ENCODE assay signal across 21 cellular contexts in the genomic region with DNA sequence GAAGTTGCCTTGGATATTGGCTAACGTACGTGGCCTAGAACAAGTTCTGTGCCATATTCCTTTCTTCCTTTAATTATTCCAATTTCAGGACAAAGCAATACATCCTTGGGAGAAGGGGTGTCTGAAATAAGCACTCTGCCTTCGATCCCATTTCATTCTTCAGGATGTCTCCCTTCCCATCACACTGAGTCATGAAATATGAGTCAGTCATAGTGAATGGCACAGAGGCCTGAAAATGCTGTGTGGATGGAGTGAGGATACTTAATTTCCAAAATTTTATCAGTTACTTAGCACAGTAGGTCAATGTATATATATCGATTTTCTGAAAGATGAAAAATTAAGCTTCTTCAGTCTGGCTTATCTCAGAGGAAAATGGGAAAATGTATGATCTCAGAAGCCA. TPM values are rescaled to one million over a fixed set of nuclear protein-coding genes. Genes with fewer than 3 reads are reported as not detected.
A peak's percentile ranks its signal among the peaks of the same experiment; 100 is the strongest.
DNase-seq lines count a peak whose midpoint lies in the region; ATAC-seq, FAIRE-seq and TF ChIP-seq lines count a peak whose summit lies in the region.
"Had no signal": no experiment of that assay in that cellular context is flagged by ENCODE, and none has a peak within 500 bp of the region (broad histone marks: within the 10 kb centered on the region; RNA-seq: fewer than 3 reads in every experiment).

No MANE protein-coding gene starts in this region.

- H2AK5ac ChIP-seq in mesendoderm (ENCODE audit: low read length), result no peak overlapping the region

- peaks cover 0 to 4% (median 0%) of the 10 kb centered on the region in 11 donors for H3K9me3 Mint-ChIP-seq in naive thymus-derived CD4-positive, alpha-beta T cell
- H3K9me3 Mint-ChIP-seq: GM23338 had no signal

- intact Hi-C loops in naive thymus-derived CD4-positive, alpha-beta T cell (cut with micrococcal nuclease), result no loop called here
- intact Hi-C loops in mucosa of descending colon (cut with DNase I, micrococcal nuclease), result no loop called here

- H3K56ac ChIP-seq in mesendoderm (ENCODE audit: low read length), result no peak overlapping the region

- CTCF ChIA-PET in A549 (lab: Yijun Ruan, JAX), result no interaction called here
- CTCF ChIA-PET in naive thymus-derived CD4-positive, alpha-beta T cell (lab: Charles Lee), result no interaction called here

- POLR2A ChIA-PET in A549 (lab: Yijun Ruan, JAX), result no interaction called here
- POLR2A ChIA-PET in naive thymus-derived CD4-positive, alpha-beta T cell (lab: Charles Lee), result no interaction called here

- no peaks in the 10 kb centered on the region for H3K9me3 ChIP-seq in A549
- H3K9me3 ChIP-seq in naive thymus-derived CD4-positive, alpha-beta T cell (ENCODE audit: control insufficient read depth in 2 of 3, low read length in 3 of 3), result no peaks in the 10 kb centered on the region
- no peaks in the 10 kb centered on the region for H3K9me3 ChIP-seq in mucosa of descending colon

- TF ChIP-seq RAD21 in A549 (conservative IDR thresholded peaks at IDR 0.05 in 1 of 2, IDR thresholded peaks at IDR 0.05 in 1 of 2), result no peak

- H3K79me2 ChIP-seq in mesendoderm (ENCODE audit: control insufficient read depth, insufficient read depth, low read length), result no peaks in the 10 kb centered on the region

- DNase-seq in A549 (ENCODE audit: low read depth in 1 of 2, low spot score in 1 of 2), result no peak
- DNase-seq in HCEC 1CT, result peak; percentile 42
- DNase-seq in RKO (ENCODE audit: low spot score), result peak; percentile 25
- peak; percentile 29 for DNase-seq in fibroblast of mammary gland (ENCODE audit: low read depth)
- DNase-seq in naive thymus-derived CD4-positive, alpha-beta T cell, result no peak
- no peak for DNase-seq in mesendoderm
- DNase-seq in mucosa of descending colon, result no peak
- DNase-seq: Calu3; CD4-positive, CD25-positive, alpha-beta regulatory T cell; DMS79; NCI-H1092; NCI-H1694; NCI-H2107; NCI-H69; NK-92 treated with Interleukin-12 subunit alpha and Interleukin-12 subunit beta, amount 100 ng/mL, for 24 hours; PC-9; SHP77 had no signal

- no peak overlapping the region for H3K9ac ChIP-seq in mesendoderm (ENCODE audit: low read length)

- H3K4me2 ChIP-seq in A549 (no peak overlapping the region), mesendoderm (ENCODE audit: low read length) (no peak overlapping the region)
- H3K4me2 ChIP-seq: GM23338, PC-9 had no signal

- H3K36me3 Mint-ChIP-seq in naive thymus-derived CD4-positive, alpha-beta T cell, result no peaks in the 10 kb centered on the region
- H3K36me3 Mint-ChIP-seq: CD4-positive, CD25-positive, alpha-beta regulatory T cell; IgD-negative memory B cell had no signal

- H3K4me1 ChIP-seq in A549, result no peaks in the 10 kb centered on the region
- H3K4me1 ChIP-seq in naive thymus-derived CD4-positive, alpha-beta T cell (ENCODE audit: control insufficient read depth in 2 of 2, insufficient read depth in 2 of 2, low read length in 2 of 2), result no peaks in the 10 kb centered on the region
- H3K4me1 ChIP-seq in mesendoderm (ENCODE audit: control insufficient read depth, low read depth, low read length), result peaks cover 12% of the 10 kb centered on the region
- no peaks in the 10 kb centered on the region for H3K4me1 ChIP-seq in mucosa of descending colon (ENCODE audit: low read depth)

- no peak for TF ChIP-seq POLR2A in A549 (IDR thresholded peaks at IDR 0.05; ENCODE audit: low read length)

- H3K27ac ChIP-seq in A549 (no peak overlapping the region), mesendoderm (ENCODE audit: low read depth, low read length) (no peak overlapping the region)
- H3K27ac ChIP-seq in naive thymus-derived CD4-positive, alpha-beta T cell (ENCODE audit: low read depth, low read length), result no peak overlapping the region
- H3K27ac ChIP-seq: PC-9 had no signal

- peaks cover 6 to 44% (median 37%) of the 10 kb centered on the region in 5 donors for H3K27me3 Mint-ChIP-seq in naive thymus-derived CD4-positive, alpha-beta T cell

- TF ChIP-seq CTCF in A549 (IDR thresholded peaks at IDR 0.05) (no peak), fibroblast of mammary gland (conservative IDR thresholded peaks at IDR 0.05; ENCODE audit: control insufficient read depth, insufficient read depth, low read depth, low read length) (no peak), mucosa of descending colon (IDR thresholded peaks at IDR 0.05) (no peak)

- H3K27ac Mint-ChIP-seq in naive thymus-derived CD4-positive, alpha-beta T cell, result no peak overlapping the region
- H3K27ac Mint-ChIP-seq: CD4-positive, CD25-positive, alpha-beta regulatory T cell; GM23338; IgD-negative memory B cell had no signal

- H4K5ac ChIP-seq in mesendoderm (ENCODE audit: low read length), result no peak overlapping the region

- no peak for TF ChIP-seq EP300 in A549 (IDR thresholded peaks at IDR 0.05)

- no peaks in the 10 kb centered on the region for H3K79me1 ChIP-seq in mesendoderm (ENCODE audit: low read length)

- no peaks in the 10 kb centered on the region for H3K4me1 Mint-ChIP-seq in naive thymus-derived CD4-positive, alpha-beta T cell
- H3K4me1 Mint-ChIP-seq: CD4-positive, CD25-positive, alpha-beta regulatory T cell; IgD-negative memory B cell had no signal

- H3K18ac ChIP-seq in mesendoderm (ENCODE audit: low read length), result no peak overlapping the region

- FAIRE-seq in A549 (lab: Jason Lieb, UNC), result no peak

- H3K27me3 ChIP-seq in naive thymus-derived CD4-positive, alpha-beta T cell (ENCODE audit: control insufficient read depth in 2 of 2, insufficient read depth in 2 of 2, low read length in 2 of 2), result no peaks in the 10 kb centered on the region
- no peaks in the 10 kb centered on the region for H3K27me3 ChIP-seq in mesendoderm (ENCODE audit: insufficient read depth, low read length, poor library complexity)

- no peak overlapping the region for H4K8ac ChIP-seq in mesendoderm (ENCODE audit: low read depth, low read length)

- ATAC-seq in A549 (peak; percentile 13 to 36; a peak in 2 of 6 replicates), GM19455 (IDR thresholded peaks at IDR 0.05; ENCODE audit: unreplicated experiment) (no peak), mucosa of descending colon (no peak)
- ATAC-seq in naive thymus-derived CD4-positive, alpha-beta T cell, result no peak
- ATAC-seq: GM23338 had no signal

- H3K4ac ChIP-seq in mesendoderm (ENCODE audit: low read depth, low read length), result no peak overlapping the region

- no peak overlapping the region for H3K4me3 Mint-ChIP-seq in naive thymus-derived CD4-positive, alpha-beta T cell
- H3K4me3 Mint-ChIP-seq: CD4-positive, CD25-positive, alpha-beta regulatory T cell; GM23338; IgD-negative memory B cell had no signal

- H2BK120ac ChIP-seq in mesendoderm (ENCODE audit: low read depth, low read length), result no peak overlapping the region

- no peak overlapping the region for H2BK15ac ChIP-seq in mesendoderm (replicated peaks; ENCODE audit: low read depth)

- WGBS in A549 (ENCODE audit: missing lambda C conversion rate), result 56% methylated on average over 4 of the region's 4 CpGs
- WGBS in mesendoderm (ENCODE audit: extremely low coverage, insufficient coverage, low lambda C conversion rate), result no CpG with 5 or more reads among the region's 4 CpGs

- no peaks in the 10 kb centered on the region for H3K36me3 ChIP-seq in naive thymus-derived CD4-positive, alpha-beta T cell (ENCODE audit: control insufficient read depth in 2 of 3, insufficient read depth in 3 of 3, low read length in 3 of 3)
- H3K36me3 ChIP-seq in mesendoderm (ENCODE audit: control insufficient read depth, insufficient read depth, low read length) (no peaks in the 10 kb centered on the region), mucosa of descending colon (ENCODE audit: low read depth) (no peaks in the 10 kb centered on the region)

- no peak overlapping the region for H3K23ac ChIP-seq in mesendoderm (ENCODE audit: low read length)

- H3K4me3 ChIP-seq in A549 (no peak overlapping the region), fibroblast of mammary gland (ENCODE audit: control insufficient read depth, low read depth, low read length) (no peak overlapping the region), mesendoderm (ENCODE audit: low read length) (no peak overlapping the region), mucosa of descending colon (no peak overlapping the region)
- H3K4me3 ChIP-seq in naive thymus-derived CD4-positive, alpha-beta T cell (ENCODE audit: low read length), result no peak overlapping the region
- H3K4me3 ChIP-seq: GM23338, PC-9 had no signal

- no peak overlapping the region for H2BK5ac ChIP-seq in mesendoderm (ENCODE audit: low read length)

TF ChIP-seq in A549, 52 proteins besides CTCF, POLR2A, EP300 and RAD21:
- no peak for TF ChIP-seq PHF8 (IDR thresholded peaks at IDR 0.05; ENCODE audit: borderline replicate concordance, low read depth)
- TF ChIP-seq, protein P1, sequence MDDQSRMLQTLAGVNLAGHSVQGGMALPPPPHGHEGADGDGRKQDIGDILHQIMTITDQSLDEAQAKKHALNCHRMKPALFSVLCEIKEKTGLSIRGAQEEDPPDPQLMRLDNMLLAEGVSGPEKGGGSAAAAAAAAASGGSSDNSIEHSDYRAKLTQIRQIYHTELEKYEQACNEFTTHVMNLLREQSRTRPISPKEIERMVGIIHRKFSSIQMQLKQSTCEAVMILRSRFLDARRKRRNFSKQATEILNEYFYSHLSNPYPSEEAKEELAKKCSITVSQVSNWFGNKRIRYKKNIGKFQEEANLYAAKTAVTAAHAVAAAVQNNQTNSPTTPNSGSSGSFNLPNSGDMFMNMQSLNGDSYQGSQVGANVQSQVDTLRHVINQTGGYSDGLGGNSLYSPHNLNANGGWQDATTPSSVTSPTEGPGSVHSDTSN (IDR thresholded peaks at IDR 0.05), result no peak
- TF ChIP-seq, protein P2, sequence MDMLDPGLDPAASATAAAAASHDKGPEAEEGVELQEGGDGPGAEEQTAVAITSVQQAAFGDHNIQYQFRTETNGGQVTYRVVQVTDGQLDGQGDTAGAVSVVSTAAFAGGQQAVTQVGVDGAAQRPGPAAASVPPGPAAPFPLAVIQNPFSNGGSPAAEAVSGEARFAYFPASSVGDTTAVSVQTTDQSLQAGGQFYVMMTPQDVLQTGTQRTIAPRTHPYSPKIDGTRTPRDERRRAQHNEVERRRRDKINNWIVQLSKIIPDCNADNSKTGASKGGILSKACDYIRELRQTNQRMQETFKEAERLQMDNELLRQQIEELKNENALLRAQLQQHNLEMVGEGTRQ (IDR thresholded peaks at IDR 0.05), result no peak

RNA-seq across cellular contexts. Expression of a gene that starts 19.5 kb away (rescaled TPM):
- 0.05 and 0.07 TPM in 2 replicates for polyA plus RNA-seq in A549 (2011; rRNA removed)
- 0.03 and 0.05 TPM in 2 replicates for polyA plus RNA-seq in A549 (2012; cell fraction: cytosol; rRNA removed)
- 0.26 and 0.30 TPM in 2 replicates for polyA plus RNA-seq in A549 (2012; cell fraction: nucleus; rRNA removed)
- polyA plus RNA-seq in A549 (2017; fragmentation: RNase III; extraction: RNeasy Plus Mini Kit Qiagen cat#74134 plus additional on column Dnase treatment), result 0.08 to 0.09 TPM in 2 of 3 replicates, not detected in the other
- polyA minus RNA-seq in A549 (2011; rRNA and poly(A)+ RNA removed), result 0.17 TPM in 1 of 2 replicates, not detected in the other
- total RNA-seq in naive thymus-derived CD4-positive, alpha-beta T cell, result under 1 TPM in 1 of 5 experiments, not detected in 4; 0.11 TPM
- polyA plus RNA-seq in naive thymus-derived CD4-positive, alpha-beta T cell, result not detected
- 32.8 TPM for polyA plus RNA-seq in mesendoderm (2013, experiment 1 of 2)
- 29.6 TPM for polyA plus RNA-seq in mesendoderm (2013, experiment 2 of 2)
- 1 to 10 TPM in 1 of 3 donors, under 1 TPM in 1, not detected in 1; 0.43 to 2.7 TPM for total RNA-seq in mucosa of descending colon
- total RNA-seq: A673; Calu3; CD4-positive, CD25-positive, alpha-beta regulatory T cell; GM23338; PC-9 had no signal
- polyA plus RNA-seq: CD4-positive, CD25-positive, alpha-beta regulatory T cell; GM23338; IgD-negative memory B cell had no signal

Comparison
In these comparisons a context has a peak if more than half of its experiments do, and no peak if none do; other contexts are left out.
1. ATAC-seq: peak in A549 (2 of 2); none in GM19455 (single experiment), naive thymus-derived CD4-positive, alpha-beta T cell (single experiment) and mucosa of descending colon (single experiment).
2. DNase-seq: peak in HCEC 1CT (single experiment), RKO (single experiment) and fibroblast of mammary gland (single experiment); none in A549 (0 of 2), naive thymus-derived CD4-positive, alpha-beta T cell (0 of 9), mesendoderm (single experiment) and mucosa of descending colon (0 of 3).